Comparison of ENCODE assay signal across 14 cellular contexts in genomic region chr2:75311521-75311920, GRCh38.
A peak's percentile ranks its signal among the peaks of the same experiment; 100 is the strongest.
DNase-seq lines count a peak whose midpoint lies in the region; ATAC-seq and TF ChIP-seq lines count a peak whose summit lies in the region.
"Had no signal": no experiment of that assay in that cellular context is flagged by ENCODE, and none has a peak within 500 bp of the region (broad histone marks: within the 10 kb centered on the region; RNA-seq: fewer than 3 reads in every experiment).

No MANE protein-coding gene starts in this region.

- intact Hi-C loops in IMR-90 (cut with micrococcal nuclease) (no loop called here), natural killer cell (cut with micrococcal nuclease) (no loop called here)

- no peaks in the 10 kb centered on the region for H3K79me2 ChIP-seq in OCI-LY3 (ENCODE audit: low read length)
- H3K79me2 ChIP-seq in osteoblast (ENCODE audit: insufficient read depth, low read length) = no peaks in the 10 kb centered on the region

- no peaks in the 10 kb centered on the region for H3K36me3 ChIP-seq in BLaER1 treated with 17β-estradiol and CSF1 and Interleukin-3, amounts not matched to agents 10 nM and 100 nM
- no peaks in the 10 kb centered on the region for H3K36me3 ChIP-seq in IMR-90 (ENCODE audit: control insufficient read depth, insufficient read depth, low read length)
- no peaks in the 10 kb centered on the region for H3K36me3 ChIP-seq in OCI-LY3 (replicated peaks; ENCODE audit: low read depth, low read length)
- no peaks in the 10 kb centered on the region for H3K36me3 ChIP-seq in osteoblast (ENCODE audit: insufficient read depth, low read length)

- H4K91ac ChIP-seq in IMR-90 (ENCODE audit: insufficient read depth, low read depth, low read length) = no peak overlapping the region; the same call in 1 of the 2 replicates

- no TSS peak for BruUV-seq in IMR-90 (replicated peaks; lab: Mats Ljungman, UMichigan)

- peak overlapping the region; percentile 20 for H2BK120ac ChIP-seq in IMR-90 (ENCODE audit: low read depth, low read length)

- H3K4me2 ChIP-seq in BLaER1 treated with 17β-estradiol and CSF1 and Interleukin-3, amounts not matched to agents 10 nM and 100 nM = peak overlapping the region in 7 of 11 experiments; percentile 2 to 44 (median 35); a peak in 11 of 22 replicates
- H3K4me2 ChIP-seq in IMR-90 (ENCODE audit: low read depth, low read length) (no peak overlapping the region), OCI-LY3 (ENCODE audit: low read length) (peak overlapping the region; percentile 69), osteoblast (ENCODE audit: insufficient read depth, low read length) (no peak overlapping the region)

- TF ChIP-seq RAD21 in IMR-90 (IDR thresholded peaks at IDR 0.05; ENCODE audit: low read length) = no peak

- POLR2A ChIA-PET in IMR-90 (lab: Charles Lee; ENCODE audit: unreplicated experiment) = interaction anchor here (0.8 kb wide), 1 partner anchor 44 kb away, joined by 16 read pairs; no protein-coding TSS in a partner anchor

- H3K4me1 ChIP-seq in BLaER1 treated with 17β-estradiol and CSF1 and Interleukin-3, amounts not matched to agents 10 nM and 100 nM = peaks cover 0 to 14% (median 8%) of the 10 kb centered on the region in 10 experiments; a peak in 12 of 20 replicates
- peaks cover 5% of the 10 kb centered on the region for H3K4me1 ChIP-seq in IMR-90 (ENCODE audit: control insufficient read depth, insufficient read depth, low read length)
- peaks cover 21% of the 10 kb centered on the region for H3K4me1 ChIP-seq in OCI-LY3 (ENCODE audit: low read length)
- peaks cover 10% of the 10 kb centered on the region for H3K4me1 ChIP-seq in osteoblast (ENCODE audit: insufficient read depth, low read length)

- no peak overlapping the region for H3K56ac ChIP-seq in IMR-90 (ENCODE audit: extremely low read depth, insufficient read depth, low read length)

- no peaks in the 10 kb centered on the region for H3K27me3 Mint-ChIP-seq in natural killer cell (ENCODE audit: low read depth in 2 of 2)
- no peaks in the 10 kb centered on the region for H3K27me3 Mint-ChIP-seq in stimulated activated memory B cell treated with anti-CD40 and anti-IgM and Interleukin-4, amounts not matched to agents 10 μg/mL and 1 μg/mL and 100 μg/mL, for 72 hours

- TF ChIP-seq POLR2A in IMR-90 (IDR thresholded peaks at IDR 0.05; ENCODE audit: low read depth, low read length) = no peak

- H2AK9ac ChIP-seq in IMR-90 (replicated peaks; ENCODE audit: low read depth, low read length, poor library complexity) = no peak overlapping the region

- dilution Hi-C loops in IMR-90 (cut with HindIII; ENCODE audit: low sequenced_read_pairs, unreplicated experiment) = no loop called here

- no peak for TF ChIP-seq CTCF in IMR-90 (conservative IDR thresholded peaks at IDR 0.05; ENCODE audit: low read depth, low read length)
- no peak for TF ChIP-seq CTCF in OCI-LY3 (IDR thresholded peaks at IDR 0.05; ENCODE audit: low read depth, low read length)
- TF ChIP-seq CTCF in osteoblast (IDR thresholded peaks at IDR 0.05; ENCODE audit: extremely low read depth, low read depth, low read length) = no peak
- TF ChIP-seq CTCF in natural killer cell (IDR thresholded peaks at IDR 0.05) = no peak

- H4K20me1 ChIP-seq in BLaER1 treated with 17β-estradiol and CSF1 and Interleukin-3, amounts not matched to agents 10 nM and 100 nM = no peaks in the 10 kb centered on the region
- H4K20me1 ChIP-seq in IMR-90 (ENCODE audit: insufficient read depth, low read length) = no peaks in the 10 kb centered on the region
- H4K20me1 ChIP-seq in OCI-LY3 (ENCODE audit: insufficient read depth, low read length) = no peaks in the 10 kb centered on the region
- no peaks in the 10 kb centered on the region for H4K20me1 ChIP-seq in osteoblast (ENCODE audit: insufficient read depth, low read length)

- 0 out of 2 replicates have a peak overlapping the region, but pooled peaks have one; percentile 22 for H3K4ac ChIP-seq in IMR-90 (ENCODE audit: low read depth, low read length)

- H3K4me3 Mint-ChIP-seq in natural killer cell = no peak overlapping the region
- no peak overlapping the region for H3K4me3 Mint-ChIP-seq in stimulated activated memory B cell treated with anti-CD40 and anti-IgM and Interleukin-4, amounts not matched to agents 10 μg/mL and 1 μg/mL and 100 μg/mL, for 72 hours
- H3K4me3 Mint-ChIP-seq: CD4-positive, alpha-beta memory T cell; H9 had no signal

- H3K9me1 ChIP-seq in IMR-90 (ENCODE audit: insufficient read depth, low read length) = peaks cover 8% of the 10 kb centered on the region

- no peak overlapping the region for H3K27ac ChIP-seq in BLaER1 treated with 17β-estradiol and CSF1 and Interleukin-3, amounts not matched to agents 10 nM and 100 nM
- H3K27ac ChIP-seq in IMR-90 (ENCODE audit: insufficient read depth, low read length) (no peak overlapping the region), OCI-LY3 (ENCODE audit: low read length) (no peak overlapping the region), osteoblast (ENCODE audit: low read depth, low read length) (no peak overlapping the region)
- H3K27ac ChIP-seq: C4-2B, KMS-11 had no signal

- ATAC-seq in IMR-90 (ENCODE audit: low read depth) (peak; percentile 18; the same call in 1 of the 2 replicates), natural killer cell (no peak)
- ATAC-seq in stimulated activated memory B cell treated with anti-CD40 and anti-IgM and Interleukin-4, amounts not matched to agents 10 μg/mL and 1 μg/mL and 100 μg/mL, for 72 hours = no peak

- H3K18ac ChIP-seq in IMR-90 (ENCODE audit: low read depth, low read length) = no peak overlapping the region

- no peak for DNase-seq in IMR-90
- DNase-seq in osteoblast (ENCODE audit: insufficient read length, low spot score, missing footprints) = peak; percentile 56
- no peak for DNase-seq in natural killer cell
- DNase-seq in NCI-H226 = no peak
- DNase-seq in NCI-H2029 (lab: John Stamatoyannopoulos, UW) = no peak
- DNase-seq: AML-193; CD4-positive, alpha-beta memory T cell; GOT3 had no signal

- H3K9ac ChIP-seq in BLaER1 treated with 17β-estradiol and CSF1 and Interleukin-3, amounts not matched to agents 10 nM and 100 nM = no peak overlapping the region
- no peak overlapping the region for H3K9ac ChIP-seq in IMR-90 (ENCODE audit: low read depth, low read length)
- H3K9ac ChIP-seq in OCI-LY3 (ENCODE audit: low read length) = no peak overlapping the region
- H3K9ac ChIP-seq: KMS-11 had no signal

- H2BK20ac ChIP-seq in IMR-90 (ENCODE audit: low read depth, low read length) = no peak overlapping the region; the same call in 1 of the 2 replicates

- no peak overlapping the region for H4K8ac ChIP-seq in IMR-90 (ENCODE audit: low read depth in 2 of 2, low read length in 2 of 2)

- no peaks in the 10 kb centered on the region for H3K27me3 ChIP-seq in BLaER1 treated with 17β-estradiol and CSF1 and Interleukin-3, amounts not matched to agents 10 nM and 100 nM
- H3K27me3 ChIP-seq in IMR-90 (ENCODE audit: control insufficient read depth, insufficient read depth, low read length) = no peaks in the 10 kb centered on the region
- no peaks in the 10 kb centered on the region for H3K27me3 ChIP-seq in OCI-LY3 (ENCODE audit: low read depth, low read length)
- no peaks in the 10 kb centered on the region for H3K27me3 ChIP-seq in osteoblast (ENCODE audit: insufficient read depth, low read length)

- no peaks in the 10 kb centered on the region for H3K4me1 Mint-ChIP-seq in natural killer cell
- H3K4me1 Mint-ChIP-seq in stimulated activated memory B cell treated with anti-CD40 and anti-IgM and Interleukin-4, amounts not matched to agents 10 μg/mL and 1 μg/mL and 100 μg/mL, for 72 hours = peaks cover 18% of the 10 kb centered on the region
- H3K4me1 Mint-ChIP-seq: CD4-positive, alpha-beta memory T cell had no signal

- no peak overlapping the region for H3K4me3 ChIP-seq in BLaER1 treated with 17β-estradiol and CSF1 and Interleukin-3, amounts not matched to agents 10 nM and 100 nM
- no peak overlapping the region for H3K4me3 ChIP-seq in IMR-90 (ENCODE audit: insufficient read depth, low read depth, low read length)
- no peak overlapping the region for H3K4me3 ChIP-seq in OCI-LY3 (ENCODE audit: low read length)
- no peak overlapping the region for H3K4me3 ChIP-seq in osteoblast (ENCODE audit: insufficient read depth, low read length)

- H2AK5ac ChIP-seq in IMR-90 (ENCODE audit: low read depth, low read length) = no peak overlapping the region

- 0% methylated on average over 1 of the region's 3 CpGs; no CpG with 5 or more reads in 1 of the 2 experiments for WGBS in IMR-90 (ENCODE audit: extremely low coverage in 2 of 2, insufficient read length in 1 of 2), 2 experiments

- H3K27ac Mint-ChIP-seq in natural killer cell = no peak overlapping the region
- H3K27ac Mint-ChIP-seq in stimulated activated memory B cell treated with anti-CD40 and anti-IgM and Interleukin-4, amounts not matched to agents 10 μg/mL and 1 μg/mL and 100 μg/mL, for 72 hours = no peak overlapping the region
- H3K27ac Mint-ChIP-seq: CD4-positive, alpha-beta memory T cell had no signal

- no peak overlapping the region for H3K23ac ChIP-seq in IMR-90 (ENCODE audit: low read depth, low read length)

- no peak overlapping the region for H2BK5ac ChIP-seq in IMR-90 (ENCODE audit: low read depth, low read length, poor library complexity, severe bottlenecking)

- H2BK15ac ChIP-seq in IMR-90 (ENCODE audit: low read depth, low read length) = no peak overlapping the region

- no peak overlapping the region for H4K5ac ChIP-seq in IMR-90 (ENCODE audit: low read depth, low read length)

- H3K9me3 Mint-ChIP-seq in natural killer cell = peaks cover 0 to 2% of the 10 kb centered on the region in 2 donors
- no peaks in the 10 kb centered on the region for H3K9me3 Mint-ChIP-seq in stimulated activated memory B cell treated with anti-CD40 and anti-IgM and Interleukin-4, amounts not matched to agents 10 μg/mL and 1 μg/mL and 100 μg/mL, for 72 hours
- H3K9me3 Mint-ChIP-seq: CD4-positive, alpha-beta memory T cell; H9 had no signal

- H2AFZ ChIP-seq in IMR-90 (replicated peaks; ENCODE audit: low read length, poor library complexity) (no peak overlapping the region), OCI-LY3 (ENCODE audit: low read depth, low read length) (no peak overlapping the region), osteoblast (ENCODE audit: low read length) (no peak overlapping the region)

- in situ Hi-C loops in IMR-90 (cut with MboI; ENCODE audit: low sequenced_read_pairs) = no loop called here

- H3K79me1 ChIP-seq in IMR-90 (ENCODE audit: low read depth in 1 of 2, low read length in 2 of 2) = no peaks in the 10 kb centered on the region

- no peaks in the 10 kb centered on the region for H3K36me3 Mint-ChIP-seq in natural killer cell
- peaks cover 5% of the 10 kb centered on the region for H3K36me3 Mint-ChIP-seq in stimulated activated memory B cell treated with anti-CD40 and anti-IgM and Interleukin-4, amounts not matched to agents 10 μg/mL and 1 μg/mL and 100 μg/mL, for 72 hours
- H3K36me3 Mint-ChIP-seq: CD4-positive, alpha-beta memory T cell had no signal

- H3K14ac ChIP-seq in IMR-90 (replicated peaks; ENCODE audit: low read depth, low read length) = no peak overlapping the region

- 0 out of 22 replicates have a peak, but pooled peaks cover 0 to 3% (median 0%) of the 10 kb centered on the region in 11 experiments for H3K9me3 ChIP-seq in BLaER1 treated with 17β-estradiol and CSF1 and Interleukin-3, amounts not matched to agents 10 nM and 100 nM (replicated peaks in 1 of 11)
- H3K9me3 ChIP-seq in IMR-90 (ENCODE audit: control insufficient read depth, insufficient read depth, low read length) (no peaks in the 10 kb centered on the region), OCI-LY3 (ENCODE audit: insufficient read depth, low read length) (no peaks in the 10 kb centered on the region), osteoblast (ENCODE audit: low read depth, low read length) (no peaks in the 10 kb centered on the region)

- CTCF ChIA-PET in IMR-90 (lab: Yijun Ruan, JAX) = no interaction called here

Comparison
In these comparisons a context has a peak if more than half of its experiments do, and no peak if none do; other contexts are left out.
1. H3K4me2 ChIP-seq: peak in BLaER1 treated with 17β-estradiol and CSF1 and Interleukin-3, amounts not matched to agents 10 nM and 100 nM (7 of 11) and OCI-LY3 (single experiment); none in IMR-90 (single experiment) and osteoblast (single experiment).